14 cellular contexts compared by ENCODE assay signal in the genomic region with DNA sequence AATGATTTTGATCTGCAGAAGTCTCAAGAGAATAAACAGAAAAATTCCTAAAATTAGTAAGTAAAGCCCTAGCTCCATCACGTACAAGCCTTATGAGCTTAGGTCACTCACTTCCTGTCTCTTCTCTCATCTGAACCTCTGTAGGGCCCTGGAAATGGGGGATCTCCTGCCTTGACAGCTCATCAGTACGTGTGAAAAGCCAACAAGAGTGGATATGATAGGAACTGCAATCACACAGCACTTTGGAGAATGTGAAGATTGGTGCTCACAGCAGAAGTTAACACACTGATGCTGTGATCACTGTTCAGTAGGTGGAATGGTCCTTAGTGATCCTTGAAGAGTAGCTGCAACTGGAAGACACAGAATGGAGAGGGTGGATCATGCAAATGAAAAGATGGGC. TPM values are rescaled to one million over a fixed set of nuclear protein-coding genes. Genes with fewer than 3 reads are reported as not detected.
DNase-seq lines count a peak whose midpoint lies in the region; ATAC-seq and TF ChIP-seq lines count a peak whose summit lies in the region.
"Had no signal": no experiment of that assay in that cellular context is flagged by ENCODE, and none has a peak within 500 bp of the region (broad histone marks: within the 10 kb centered on the region; RNA-seq: fewer than 3 reads in every experiment).

No MANE protein-coding gene starts in this region.

- TF ChIP-seq POLR2A in upper lobe of left lung (IDR thresholded peaks at IDR 0.05), result no peak

- H3K36me3 ChIP-seq in tibial artery (no peaks in the 10 kb centered on the region), upper lobe of left lung (no peaks in the 10 kb centered on the region)

- CTCF ChIA-PET in RWPE1 (lab: Yijun Ruan, JAX), result interaction anchor here (1.1 to 1.6 kb wide), 2 partner anchors 10 to 74 kb away, joined by 3 to 11 read pairs; no protein-coding TSS in a partner anchor

- intact Hi-C loops in tibial artery (cut with DNase I; ENCODE audit: low total_unique reads), result loop anchor here (10.0 kb wide), 1 partner anchor 267 kb away; the partner anchor contains the start of gene ZXDC

- TF ChIP-seq CTCF in RWPE1 (conservative IDR thresholded peaks at IDR 0.05; ENCODE audit: low read depth) (no peak), tibial artery (IDR thresholded peaks at IDR 0.05) (no peak), upper lobe of left lung (IDR thresholded peaks at IDR 0.05) (no peak)

- peak overlapping the region; percentile 63 for H3K27ac ChIP-seq in RWPE1
- H3K27ac ChIP-seq in epithelial cell of prostate, result peak overlapping the region; percentile 98
- H3K27ac ChIP-seq in tibial artery, result peak overlapping the region; percentile 74 to 80
- H3K27ac ChIP-seq in upper lobe of left lung, result no peak overlapping the region
- H3K27ac ChIP-seq: testis had no signal

- peaks cover 0 to 56% (median 48%) of the 10 kb centered on the region in 4 donors for H3K4me1 ChIP-seq in tibial artery
- peaks cover 4 to 15% (median 12%) of the 10 kb centered on the region in 4 donors for H3K4me1 ChIP-seq in upper lobe of left lung

- no peak for TF ChIP-seq EP300 in upper lobe of left lung (IDR thresholded peaks at IDR 0.05)

- no peaks in the 10 kb centered on the region for H3K27me3 ChIP-seq in tibial artery
- peaks cover 0 to 7% (median 0%) of the 10 kb centered on the region in 4 donors for H3K27me3 ChIP-seq in upper lobe of left lung
- H3K27me3 ChIP-seq: testis had no signal

- DNase-seq in ELR (ENCODE audit: low read depth) (peak; percentile 72), RWPE1 (ENCODE audit: low spot score) (no peak), epithelial cell of prostate (ENCODE audit: low read depth, low spot score) (no peak), tibial artery (no peak), upper lobe of left lung (no peak), DMS 273 (lab: John Stamatoyannopoulos, UW; ENCODE audit: unreplicated experiment) (no peak)
- DNase-seq in stimulated activated CD4-positive, alpha-beta T cell treated with anti-CD3 and anti-CD28 coated beads, Interleukin-2, amount 100 ng/mL, for 48 hours, result no peak
- DNase-seq: activated CD4-positive, alpha-beta T cell treated with anti-CD3 and anti-CD28 coated beads, Interleukin-2, amount 10 ng/mL, durations not matched to agents 7 days and 5 days; CD4-positive, alpha-beta T cell; DND-41; natural killer cell had no signal

- peak overlapping the region in 1 of 2 donors; percentile 1 for H3K4me3 ChIP-seq in tibial artery
- H3K4me3 ChIP-seq in upper lobe of left lung, result no peak overlapping the region
- H3K4me3 ChIP-seq: testis had no signal

- no peak for ATAC-seq in upper lobe of left lung (ENCODE audit: low FRiP score in 2 of 2)
- ATAC-seq: natural killer cell had no signal

- WGBS in upper lobe of left lung, 2 donors, result 57 to 65% methylated on average over 2 of the region's 2 CpGs

- H3K9me3 ChIP-seq in tibial artery (no peaks in the 10 kb centered on the region), upper lobe of left lung (no peaks in the 10 kb centered on the region)
- H3K9me3 ChIP-seq: testis had no signal

- POLR2A ChIA-PET in RWPE1 (lab: Yijun Ruan, JAX; ENCODE audit: low non-redundant PET), result interaction anchor here (0.5 kb wide), 1 partner anchor 241 kb away, joined by 3 read pairs; no protein-coding TSS in a partner anchor

RNA-seq across cellular contexts. Expression of gene ALDH1L1, which starts 27.8 kb away (rescaled TPM):
- total RNA-seq in upper lobe of left lung, result 10 to 100 TPM in 1 of 6 donors, 1 to 10 TPM in 5; 2.4 to 11.5 (median 4.7) TPM
- total RNA-seq: activated CD4-positive, alpha-beta T cell treated with anti-CD3 and anti-CD28 coated beads, Interleukin-2, amount 10 ng/mL, durations not matched to agents 7 days and 5 days; CD4-positive, alpha-beta T cell; dermis microvascular lymphatic vessel endothelial cell; natural killer cell; pulmonary artery endothelial cell had no signal

Comparison
In these comparisons a context has a peak if more than half of its experiments do, and no peak if none do; other contexts are left out.
1. H3K27ac ChIP-seq: peak in RWPE1 (single experiment), epithelial cell of prostate (single experiment) and tibial artery (2 of 2); none in upper lobe of left lung (0 of 4).